ENCODE assay signal across 10 cellular contexts in genomic region chr5:151204051-151204450, GRCh38.
"Had no signal": no experiment of that assay in that cellular context is flagged by ENCODE, and none has a peak within 500 bp of the region (broad histone marks: within the 10 kb centered on the region; RNA-seq: fewer than 3 reads in every experiment).

No MANE protein-coding gene starts in this region.

- H3K9me3 ChIP-seq: esophagus squamous epithelium, ovary, stomach, thoracic aorta had no signal

- H3K4me3 ChIP-seq: esophagus squamous epithelium, ovary, stomach, thoracic aorta had no signal

- ATAC-seq: activated CD4-positive, CD25-positive, alpha-beta regulatory T cell treated with anti-CD3 and anti-CD28 coated beads, Interleukin-2, amount 50 U/mL, for 24 hours; foreskin keratinocyte; left cardiac atrium had no signal

- H3K4me3 Mint-ChIP-seq: immature natural killer cell, nephron progenitor cell had no signal

- H3K27ac Mint-ChIP-seq: nephron progenitor cell had no signal

- DNase-seq: esophagus squamous epithelium; foreskin keratinocyte; immature natural killer cell; left cardiac atrium; nephron progenitor cell; ovary; stimulated activated CD4-positive, alpha-beta T cell treated with anti-CD3 and anti-CD28 coated beads, Interleukin-2, amount 100 ng/mL, for 48 hours; stomach had no signal

- H3K9me3 Mint-ChIP-seq: immature natural killer cell, nephron progenitor cell had no signal

- H3K36me3 ChIP-seq: ovary had no signal

- H3K27ac ChIP-seq: esophagus squamous epithelium, foreskin keratinocyte, ovary, stomach, thoracic aorta had no signal

- H3K27me3 ChIP-seq: esophagus squamous epithelium, foreskin keratinocyte, ovary, stomach had no signal
